In the genomic region with DNA sequence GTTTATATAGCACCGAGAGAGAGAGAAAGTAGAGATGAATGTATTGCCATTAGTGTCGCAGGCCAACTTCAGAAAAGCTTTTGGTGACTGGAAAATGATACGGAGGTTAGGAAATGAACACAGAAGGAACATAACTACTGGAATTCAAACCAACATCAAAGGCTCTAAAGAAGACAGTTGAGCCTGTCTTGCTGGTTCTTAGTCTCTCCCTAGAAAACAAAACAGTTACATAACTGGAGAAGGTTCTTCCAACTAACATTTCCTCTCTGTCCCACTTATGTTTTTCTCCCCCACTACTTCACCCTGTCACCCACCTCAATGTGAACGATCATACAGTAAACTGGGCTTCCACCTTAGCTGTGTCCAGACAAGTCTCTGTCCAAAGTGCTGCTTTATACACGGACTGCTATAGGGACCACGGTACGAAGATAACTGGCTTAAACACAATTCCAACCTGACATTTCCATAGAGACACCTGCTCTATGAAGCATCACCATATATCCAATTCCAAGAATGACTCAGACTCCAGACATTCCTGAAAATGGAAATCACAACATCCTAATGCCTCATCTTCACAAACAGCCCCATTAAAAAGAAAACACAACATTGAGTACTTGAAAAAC, we compare ENCODE assay signal across 10 cellular contexts.
DNase-seq lines count a peak whose midpoint lies in the region; ATAC-seq and TF ChIP-seq lines count a peak whose summit lies in the region.
"Had no signal": no experiment of that assay in that cellular context is flagged by ENCODE, and none has a peak within 500 bp of the region (broad histone marks: within the 10 kb centered on the region; RNA-seq: fewer than 3 reads in every experiment).

No MANE protein-coding gene starts in this region.

- H3K9me3 ChIP-seq in endodermal cell (ENCODE audit: control insufficient read depth, low read length) (no peaks in the 10 kb centered on the region), psoas muscle (no peaks in the 10 kb centered on the region), spleen (no peaks in the 10 kb centered on the region)

- H3K27ac Mint-ChIP-seq in activated CD4-positive, alpha-beta T cell treated with anti-CD3 and anti-CD28 coated beads, Interleukin-2, amount 10 ng/mL, durations not matched to agents 24 days and 14 days: no peak overlapping the region
- H3K27ac Mint-ChIP-seq in endodermal cell: no peak overlapping the region

- H3K4me3 Mint-ChIP-seq in activated CD4-positive, alpha-beta T cell treated with anti-CD3 and anti-CD28 coated beads, Interleukin-2, amount 10 ng/mL, durations not matched to agents 24 days and 14 days: peak overlapping the region; percentile 86
- H3K4me3 Mint-ChIP-seq in endodermal cell: peak overlapping the region; percentile 74

- H3K9me3 Mint-ChIP-seq in activated CD4-positive, alpha-beta T cell treated with anti-CD3 and anti-CD28 coated beads, Interleukin-2, amount 10 ng/mL, durations not matched to agents 24 days and 14 days: no peaks in the 10 kb centered on the region
- H3K9me3 Mint-ChIP-seq in endodermal cell: no peaks in the 10 kb centered on the region

- peak; percentile 50 for DNase-seq in activated CD4-positive, alpha-beta T cell treated with anti-CD3 and anti-CD28 coated beads, Interleukin-2, amount 10 ng/mL, durations not matched to agents 24 days and 14 days
- DNase-seq in activated CD4-positive, alpha-beta T cell treated with anti-CD3 and anti-CD28 coated beads, Interleukin-2, amount 50 U/mL, for 1 hour: no peak
- DNase-seq in NCI-H69 (lab: John Stamatoyannopoulos, UW): peak; percentile 16
- DNase-seq in endodermal cell: no peak
- no peak for DNase-seq in psoas muscle
- no peak for DNase-seq in spleen
- no peak for DNase-seq in NCI-H446 treated with DMSO at 0.1 percent for 48 hours (lab: John Stamatoyannopoulos, UW)
- DNase-seq: foreskin melanocyte had no signal

- TF ChIP-seq POLR2A in spleen (IDR thresholded peaks at IDR 0.05): no peak

- no peak overlapping the region for H3K27ac ChIP-seq in endodermal cell (ENCODE audit: low read depth, low read length)
- H3K27ac ChIP-seq in psoas muscle: no peak overlapping the region
- H3K27ac ChIP-seq in spleen: no peak overlapping the region
- H3K27ac ChIP-seq: cardiac muscle cell had no signal

- H3K27me3 ChIP-seq in endodermal cell (ENCODE audit: control insufficient read depth, insufficient read depth, low read length, poor library complexity, severe bottlenecking) (peaks cover 9% of the 10 kb centered on the region), psoas muscle (ENCODE audit: insufficient read depth in 3 of 3, low read length in 2 of 3) (no peaks in the 10 kb centered on the region), spleen (replicated peaks in 1 of 7) (peaks cover 0 to 16% (median 0%) of the 10 kb centered on the region in 7 donors)

- H3K36me3 ChIP-seq in endodermal cell (ENCODE audit: control insufficient read depth, insufficient read depth, low read length) (no peaks in the 10 kb centered on the region), psoas muscle (ENCODE audit: insufficient read depth in 1 of 2, low read depth in 1 of 2) (no peaks in the 10 kb centered on the region), spleen (no peaks in the 10 kb centered on the region)
- H3K36me3 ChIP-seq: cardiac muscle cell had no signal

- H3K4me1 ChIP-seq in endodermal cell (ENCODE audit: control insufficient read depth, insufficient read depth, low read length) (peaks cover 2% of the 10 kb centered on the region), psoas muscle (peaks cover 11% of the 10 kb centered on the region), spleen (peaks cover 11 to 76% (median 42%) of the 10 kb centered on the region in 6 donors)

- ATAC-seq in psoas muscle: no peak
- ATAC-seq in HG03432 (IDR thresholded peaks at IDR 0.05; ENCODE audit: unreplicated experiment): no peak

- H3K4me1 Mint-ChIP-seq in activated CD4-positive, alpha-beta T cell treated with anti-CD3 and anti-CD28 coated beads, Interleukin-2, amount 10 ng/mL, durations not matched to agents 24 days and 14 days: peaks cover 27% of the 10 kb centered on the region
- H3K4me1 Mint-ChIP-seq in endodermal cell: peaks cover 48% of the 10 kb centered on the region

- H3K4me3 ChIP-seq in endodermal cell (ENCODE audit: low read length) (peak overlapping the region; percentile 90), psoas muscle (peak overlapping the region; percentile 71), spleen (no peak overlapping the region)

- 87 to 91% methylated on average over 6 to 7 of the region's 7 CpGs for WGBS in endodermal cell (ENCODE audit: insufficient coverage in 1 of 2, insufficient read length in 1 of 2), 2 experiments
- WGBS in psoas muscle, 3 donors: 56 to 69% (median 57%) methylated on average over 7 of the region's 7 CpGs
- 84 to 92% (median 87%) methylated on average over 7 of the region's 7 CpGs for WGBS in spleen, 5 donors

- peaks cover 33% of the 10 kb centered on the region for H3K27me3 Mint-ChIP-seq in activated CD4-positive, alpha-beta T cell treated with anti-CD3 and anti-CD28 coated beads, Interleukin-2, amount 10 ng/mL, durations not matched to agents 24 days and 14 days
- peaks cover 34% of the 10 kb centered on the region for H3K27me3 Mint-ChIP-seq in endodermal cell (ENCODE audit: insufficient read depth)

- intact Hi-C loops in activated CD4-positive, alpha-beta T cell treated with anti-CD3 and anti-CD28 coated beads, Interleukin-2, amount 10 ng/mL, durations not matched to agents 24 days and 14 days (cut with micrococcal nuclease): loop anchor here (5.0 kb wide), 1 partner anchor 160 kb away; no protein-coding TSS in a partner anchor
- intact Hi-C loops in psoas muscle (cut with DNase I) (no loop called here), spleen (cut with DNase I; ENCODE audit: low total_unique reads) (no loop called here)

- no peaks in the 10 kb centered on the region for H3K36me3 Mint-ChIP-seq in activated CD4-positive, alpha-beta T cell treated with anti-CD3 and anti-CD28 coated beads, Interleukin-2, amount 10 ng/mL, durations not matched to agents 24 days and 14 days (ENCODE audit: low read depth)
- H3K36me3 Mint-ChIP-seq in endodermal cell (ENCODE audit: low read depth): no peaks in the 10 kb centered on the region

- no peak overlapping the region for H3K9ac ChIP-seq in endodermal cell (ENCODE audit: extremely low read depth, low read length, poor library complexity, severe bottlenecking)

- TF ChIP-seq CTCF in endodermal cell (conservative IDR thresholded peaks at IDR 0.05): no peak
- TF ChIP-seq CTCF in psoas muscle (IDR thresholded peaks at IDR 0.05): no peak
- TF ChIP-seq CTCF in spleen (IDR thresholded peaks at IDR 0.05 in 8 of 11, conservative IDR thresholded peaks at IDR 0.05 in 3 of 11): no peak

Comparison
In these comparisons a context has a peak if more than half of its experiments do, and no peak if none do; other contexts are left out.
1. DNase-seq: peak in activated CD4-positive, alpha-beta T cell treated with anti-CD3 and anti-CD28 coated beads, Interleukin-2, amount 10 ng/mL, durations not matched to agents 24 days and 14 days (single experiment) and NCI-H69 (single experiment); none in activated CD4-positive, alpha-beta T cell treated with anti-CD3 and anti-CD28 coated beads, Interleukin-2, amount 50 U/mL, for 1 hour (single experiment), endodermal cell (single experiment), psoas muscle (0 of 2), spleen (single experiment) and NCI-H446 treated with DMSO at 0.1 percent for 48 hours (single experiment).
2. H3K4me3 ChIP-seq: peak in endodermal cell (single experiment) and psoas muscle (single experiment); none in spleen (0 of 8).